Comparison of ENCODE assay signal across 11 cellular contexts in genomic region chr16:86834451-86835035, GRCh38.
DNase-seq lines count a peak whose midpoint lies in the region; ATAC-seq, FAIRE-seq and TF ChIP-seq lines count a peak whose summit lies in the region.
"Had no signal": no experiment of that assay in that cellular context is flagged by ENCODE, and none has a peak within 500 bp of the region (broad histone marks: within the 10 kb centered on the region; RNA-seq: fewer than 3 reads in every experiment).

No MANE protein-coding gene starts in this region.

- in situ Hi-C loops in GM13977 (cut with MboI; ENCODE audit: low pct_unique_long_range_greater_than_20kb, low sequenced_read_pairs, unreplicated experiment) = no loop called here

- TF ChIP-seq CTCF in A549 (IDR thresholded peaks at IDR 0.05) = peak; percentile 1; the same call in 1 of the 3 replicates
- peak; percentile 48 to 81 (median 63) for TF ChIP-seq CTCF in HCT116 (IDR thresholded peaks at IDR 0.05 in 2 of 3, conservative IDR thresholded peaks at IDR 0.05 in 1 of 3; ENCODE audit: borderline replicate concordance in 1 of 3, insufficient read depth in 1 of 3, low read depth in 2 of 3, low read length in 2 of 3)
- TF ChIP-seq CTCF in GM13977 (IDR thresholded peaks at IDR 0.05; ENCODE audit: extremely low read depth, insufficient read depth, missing control alignments) = no peak

- TF ChIP-seq POLR2A in A549 (IDR thresholded peaks at IDR 0.05; ENCODE audit: low read length) (no peak), HCT116 (IDR thresholded peaks at IDR 0.05; ENCODE audit: borderline replicate concordance, extremely low read depth, insufficient read depth, insufficient read length) (no peak)

- CTCF ChIA-PET in A549 (lab: Yijun Ruan, JAX) (no interaction called here), HCT116 (lab: Charles Lee) (interaction anchor here (1.1 to 2.6 kb wide), 3 partner anchors 39 to 271 kb away, joined by 3 to 13 read pairs (median 6); no protein-coding TSS in a partner anchor)

- H3K4me2 ChIP-seq in A549 (no peak overlapping the region), HCT116 (ENCODE audit: low read length) (peak overlapping the region; percentile 15)

- RAD21 ChIA-PET in HCT116 (lab: Charles Lee; ENCODE audit: low non-redundant PET in 1 of 2, low total read pairs in 2 of 2, uncharacterized antibody in 2 of 2, unreplicated experiment in 2 of 2) = no interaction called here

- no TSS peak for BruUV-seq in HCT116 (replicated peaks; lab: Mats Ljungman, UMichigan)

- peak; percentile 67 to 69; a peak in 5 of 6 replicates for ATAC-seq in A549
- peak; percentile 86 for ATAC-seq in HCT116
- ATAC-seq in stimulated activated naive CD8-positive, alpha-beta T cell treated with anti-CD3 and anti-CD28 coated beads, Interleukin-15, Interleukin-2, amounts not matched to agents 100 U/mL and 50 U/mL, for 24 hours = no peak
- ATAC-seq in HG03135 (IDR thresholded peaks at IDR 0.05; ENCODE audit: unreplicated experiment) = no peak
- no peak for ATAC-seq in GM21423 (IDR thresholded peaks at IDR 0.05; ENCODE audit: unreplicated experiment)

- no peaks in the 10 kb centered on the region for H3K36me3 ChIP-seq in HCT116 (ENCODE audit: control insufficient read depth in 1 of 2, insufficient read depth in 2 of 2, low read length in 2 of 2)
- H3K36me3 ChIP-seq: prostate gland had no signal

- intact Hi-C loops in HCT116 (cut with micrococcal nuclease) = loop anchor here (1.0 to 5.0 kb wide), 5 partner anchors 217 to 443 kb away; no protein-coding TSS in a partner anchor

- no peak overlapping the region for H2AFZ ChIP-seq in HCT116 (ENCODE audit: low read depth, low read length, poor library complexity, severe bottlenecking)

- no peak overlapping the region for H3K27ac ChIP-seq in A549
- no peak overlapping the region for H3K27ac ChIP-seq in HCT116 (ENCODE audit: low read depth, low read length)
- H3K27ac ChIP-seq: prostate gland had no signal

- FAIRE-seq in A549 (lab: Jason Lieb, UNC) = no peak

- TF ChIP-seq EP300 in A549 (IDR thresholded peaks at IDR 0.05) = no peak

- H3K4me3 ChIP-seq in A549 (no peak overlapping the region), HCT116 (replicated peaks in 1 of 2; ENCODE audit: low read depth in 1 of 2, low read length in 2 of 2) (no peak overlapping the region)
- H3K4me3 ChIP-seq: prostate gland had no signal

- DNase-seq in A549 (ENCODE audit: low read depth in 1 of 2, low spot score in 1 of 2) (peak in 1 of 2 experiments; percentile 19), HCT116 (ENCODE audit: low read depth, low spot score) (no peak), amniotic epithelial cell (ENCODE audit: low read depth) (peak; percentile 55), iPS-NIHi7 (ENCODE audit: extremely low spot score) (peak; percentile 79), GM13977 (ENCODE audit: low spot score) (no peak)
- DNase-seq in stimulated activated naive CD8-positive, alpha-beta T cell treated with anti-CD3 and anti-CD28 coated beads, Interleukin-15, Interleukin-2, amounts not matched to agents 100 U/mL and 50 U/mL, for 24 hours = no peak
- DNase-seq: CD4-positive, CD25-positive, alpha-beta regulatory T cell; NCI-H2081 had no signal

- H3K9me2 ChIP-seq in HCT116 (ENCODE audit: insufficient read depth) = no peaks in the 10 kb centered on the region

- POLR2A ChIA-PET in A549 (lab: Yijun Ruan, JAX) = no interaction called here
- POLR2A ChIA-PET in HCT116 (lab: Charles Lee) = no interaction called here

- 70% methylated on average over 22 of the region's 22 CpGs for WGBS in A549 (ENCODE audit: missing lambda C conversion rate)

- H3K4me1 ChIP-seq in A549 (no peaks in the 10 kb centered on the region), HCT116 (ENCODE audit: control insufficient read depth in 1 of 2, insufficient read depth in 2 of 2, low read length in 2 of 2) (0 out of 4 replicates have a peak, but pooled peaks cover 0 to 4% of the 10 kb centered on the region in 2 experiments)
- H3K4me1 ChIP-seq: prostate gland had no signal

- H4K20me1 ChIP-seq in HCT116 (ENCODE audit: insufficient read depth) = no peaks in the 10 kb centered on the region

- H3K9me3 ChIP-seq in A549 (no peaks in the 10 kb centered on the region), HCT116 (ENCODE audit: control insufficient read depth in 1 of 2, insufficient read depth in 1 of 2, low read depth in 1 of 2, low read length in 2 of 2) (no peaks in the 10 kb centered on the region)
- H3K9me3 ChIP-seq: prostate gland had no signal

- H3K27me3 ChIP-seq in HCT116 (ENCODE audit: insufficient read depth, low read length) = peaks cover 23% of the 10 kb centered on the region

- no peaks in the 10 kb centered on the region for H3K79me2 ChIP-seq in HCT116 (ENCODE audit: insufficient read depth, low read length)

- peak; percentile 21 to 38 for TF ChIP-seq RAD21 in A549 (conservative IDR thresholded peaks at IDR 0.05 in 1 of 2, IDR thresholded peaks at IDR 0.05 in 1 of 2)
- peak; percentile 59 for TF ChIP-seq RAD21 in HCT116 (IDR thresholded peaks at IDR 0.05; ENCODE audit: low read depth)

- H3K9ac ChIP-seq in HCT116 (ENCODE audit: low read length) = no peak overlapping the region

TF ChIP-seq in A549, 52 proteins besides CTCF, POLR2A, EP300 and RAD21 (continues in another document):
- TF ChIP-seq JUN (IDR thresholded peaks at IDR 0.05) (no peak), MAFK (IDR thresholded peaks at IDR 0.05; ENCODE audit: partially characterized antibody) (no peak), RNF2 (IDR thresholded peaks at IDR 0.05; ENCODE audit: borderline replicate concordance, low read depth) (no peak), HOXA7 (CRISPR knock-in tag; IDR thresholded peaks at IDR 0.05) (no peak), ZNF302 (CRISPR knock-in tag; IDR thresholded peaks at IDR 0.05) (no peak), REST (IDR thresholded peaks at IDR 0.05) (no peak), KDM1A (IDR thresholded peaks at IDR 0.05; ENCODE audit: low read depth) (no peak), HOXB5 (CRISPR knock-in tag; IDR thresholded peaks at IDR 0.05) (no peak), TP53 (CRISPR knock-in tag; IDR thresholded peaks at IDR 0.05) (no peak), CBX2 (IDR thresholded peaks at IDR 0.05; ENCODE audit: borderline replicate concordance, low read depth) (no peak)

TF ChIP-seq in HCT116, 20 proteins besides CTCF, POLR2A, EP300 and RAD21:
- TF ChIP-seq TCF7L2 (IDR thresholded peaks at IDR 0.05; ENCODE audit: borderline replicate concordance, extremely low read depth, insufficient read depth, insufficient read length) (no peak), FOSL1 (IDR thresholded peaks at IDR 0.05; ENCODE audit: low read depth) (no peak), REST (IDR thresholded peaks at IDR 0.05; ENCODE audit: low read depth) (no peak), EGR1 (IDR thresholded peaks at IDR 0.05; ENCODE audit: low read depth) (no peak), JUND (IDR thresholded peaks at IDR 0.05) (no peak), SRF (IDR thresholded peaks at IDR 0.05; ENCODE audit: low read depth) (no peak), SP1 (IDR thresholded peaks at IDR 0.05; ENCODE audit: low read depth) (no peak)

Comparison
In these comparisons a context has a peak if more than half of its experiments do, and no peak if none do; other contexts are left out.
1. ATAC-seq: peak in A549 (2 of 2) and HCT116 (single experiment); none in stimulated activated naive CD8-positive, alpha-beta T cell treated with anti-CD3 and anti-CD28 coated beads, Interleukin-15, Interleukin-2, amounts not matched to agents 100 U/mL and 50 U/mL, for 24 hours (single experiment), HG03135 (single experiment) and GM21423 (single experiment).
2. DNase-seq: peak in amniotic epithelial cell (single experiment) and iPS-NIHi7 (single experiment); none in HCT116 (single experiment), stimulated activated naive CD8-positive, alpha-beta T cell treated with anti-CD3 and anti-CD28 coated beads, Interleukin-15, Interleukin-2, amounts not matched to agents 100 U/mL and 50 U/mL, for 24 hours (single experiment) and GM13977 (single experiment).
3. Of the 6 proteins assayed by ChIP-seq in both A549 and HCT116: peak only in A549: none; only in HCT116: none; in both: CTCF and RAD21; in neither: 4.